Comparison of ENCODE assay signal across 14 cellular contexts in genomic region chr18:70004698-70005097, GRCh38.
"Had no signal": no experiment of that assay in that cellular context is flagged by ENCODE, and none has a peak within 500 bp of the region (broad histone marks: within the 10 kb centered on the region; RNA-seq: fewer than 3 reads in every experiment).

No MANE protein-coding gene starts in this region.

- H3K27ac ChIP-seq: neural progenitor cell, parathyroid adenoma, thyroid gland had no signal

- H3K27me3 Mint-ChIP-seq: activated naive CD4-positive, alpha-beta T cell treated with anti-CD3 and anti-CD28 coated beads, Interleukin-2, amount 50 U/mL, for 24 hours had no signal

- DNase-seq: activated CD4-positive, alpha-beta T cell treated with anti-CD3 and anti-CD28 coated beads for 1 hour; activated CD4-positive, alpha-beta T cell treated with anti-CD3 and anti-CD28 coated beads, Interleukin-2, amount 50 U/mL, for 4 hours; activated T-cell treated with anti-CD3 and anti-CD28 coated beads, Interleukin-2, amount 50 U/mL, for 1 hour; amniotic stem cell; erythroblast; SK-N-SH; T-helper 1 cell; thyroid gland; uterus had no signal

- H2AFZ ChIP-seq: neural progenitor cell, parathyroid adenoma had no signal

- H3K4me1 ChIP-seq: neural progenitor cell, parathyroid adenoma, thyroid gland, uterus had no signal

- H3K4me2 ChIP-seq: neural progenitor cell, SK-N-SH had no signal

- H3K9me3 Mint-ChIP-seq: activated naive CD4-positive, alpha-beta T cell treated with anti-CD3 and anti-CD28 coated beads, Interleukin-2, amount 50 U/mL, for 24 hours had no signal

- H3K27me3 ChIP-seq: neural progenitor cell, thyroid gland, uterus had no signal

- H3K79me2 ChIP-seq: parathyroid adenoma had no signal

- H3K4me1 Mint-ChIP-seq: activated naive CD4-positive, alpha-beta T cell treated with anti-CD3 and anti-CD28 coated beads, Interleukin-2, amount 50 U/mL, for 24 hours; neural progenitor cell; stimulated activated effector memory CD8-positive, alpha-beta T cell treated with anti-CD3 and anti-CD28 coated beads, Interleukin-12 subunit alpha, Interleukin-12 subunit beta, amount 100 ng/mL, for 72 hours had no signal

- H3K9me3 ChIP-seq: SK-N-SH, thyroid gland, uterus had no signal

- H3K4me3 ChIP-seq: lung, neural progenitor cell, thyroid gland, uterus had no signal

- H3K36me3 ChIP-seq: neural progenitor cell, thyroid gland, uterus had no signal

- ATAC-seq: stimulated activated effector memory CD8-positive, alpha-beta T cell treated with anti-CD3 and anti-CD28 coated beads, Interleukin-12 subunit alpha, Interleukin-12 subunit beta, amount 100 ng/mL, for 72 hours had no signal

- H3K4me3 Mint-ChIP-seq: activated naive CD4-positive, alpha-beta T cell treated with anti-CD3 and anti-CD28 coated beads, Interleukin-2, amount 50 U/mL, for 24 hours; neural progenitor cell; stimulated activated effector memory CD8-positive, alpha-beta T cell treated with anti-CD3 and anti-CD28 coated beads, Interleukin-12 subunit alpha, Interleukin-12 subunit beta, amount 100 ng/mL, for 72 hours had no signal

- H3K27ac Mint-ChIP-seq: activated naive CD4-positive, alpha-beta T cell treated with anti-CD3 and anti-CD28 coated beads, Interleukin-2, amount 50 U/mL, for 24 hours; neural progenitor cell; stimulated activated effector memory CD8-positive, alpha-beta T cell treated with anti-CD3 and anti-CD28 coated beads, Interleukin-12 subunit alpha, Interleukin-12 subunit beta, amount 100 ng/mL, for 72 hours had no signal
